10 cellular contexts compared by ENCODE assay signal in genomic region chr22:46769191-46769675, GRCh38. TPM values are rescaled to one million over a fixed set of nuclear protein-coding genes. Genes with fewer than 3 reads are reported as not detected.
A peak's percentile ranks its signal among the peaks of the same experiment; 100 is the strongest.
DNase-seq lines count a peak whose midpoint lies in the region; ATAC-seq and FAIRE-seq lines count a peak whose summit lies in the region.
"Had no signal": no experiment of that assay in that cellular context is flagged by ENCODE, and none has a peak within 500 bp of the region (broad histone marks: within the 10 kb centered on the region; RNA-seq: fewer than 3 reads in every experiment).

No MANE protein-coding gene starts in this region.

- H3K27ac ChIP-seq in small intestine (ENCODE audit: low read depth in 1 of 2, low read length in 1 of 2): peak overlapping the region; percentile 44 to 93
- H3K27ac ChIP-seq: SJSA1 had no signal

- 76 to 81% (median 81%) methylated on average over 17 of the region's 17 CpGs for WGBS in small intestine, 3 donors

- H3K4me1 ChIP-seq in small intestine (ENCODE audit: control insufficient read depth in 2 of 2, insufficient read depth in 1 of 2, low read depth in 1 of 2, low read length in 1 of 2): peaks cover 2 to 3% of the 10 kb centered on the region in 2 donors

- no peak for FAIRE-seq in small intestine (lab: Jason Lieb, UNC)
- FAIRE-seq: endometrium, H1 had no signal

- H3K36me3 ChIP-seq in small intestine (ENCODE audit: control insufficient read depth in 2 of 2, insufficient read depth in 2 of 2, low read length in 2 of 2): peaks cover 0 to 6% of the 10 kb centered on the region in 2 donors

- ATAC-seq in GM19463 (IDR thresholded peaks at IDR 0.05; ENCODE audit: unreplicated experiment): peak; percentile 32
- no peak for ATAC-seq in GM19397 (IDR thresholded peaks at IDR 0.05; ENCODE audit: unreplicated experiment)

- DNase-seq in NCI-H774 (lab: John Stamatoyannopoulos, UW) (peak; percentile 1), glomerular visceral epithelial cell (ENCODE audit: extremely low spot score) (peak; percentile 47), small intestine (no peak)
- DNase-seq in activated effector memory CD4-positive, alpha-beta T cell treated with anti-CD3 and anti-CD28 coated beads, Interleukin-2, amount 50 U/mL, for 16 hours: no peak
- DNase-seq in stimulated activated CD8-positive, alpha-beta memory T cell treated with anti-CD3 and anti-CD28 coated beads, Interleukin-4, amount 100 ng/mL, for 48 hours: no peak

- no peak overlapping the region for H3K4me3 ChIP-seq in small intestine (ENCODE audit: low read depth in 1 of 2, low read length in 2 of 2)
- H3K4me3 ChIP-seq: SJSA1 had no signal

- no peaks in the 10 kb centered on the region for H3K9me3 ChIP-seq in small intestine (ENCODE audit: control insufficient read depth, low read depth)
- H3K9me3 ChIP-seq: SJSA1 had no signal

- no peaks in the 10 kb centered on the region for H3K27me3 ChIP-seq in small intestine (ENCODE audit: control insufficient read depth in 2 of 2, insufficient read depth in 2 of 2, low read length in 2 of 2)
- H3K27me3 ChIP-seq: SJSA1 had no signal

RNA-seq across cellular contexts. Expression of gene TBC1D22A, which starts 6.8 kb away (rescaled TPM):
- polyA plus RNA-seq in small intestine: 10 to 100 TPM; 17.7 to 23.0 (median 18.9) TPM

RNA-seq across cellular contexts. Expression of gene CERK, which starts 31.2 kb away (rescaled TPM):
- 10 to 100 TPM; 43.7 to 59.7 (median 59.7) TPM for polyA plus RNA-seq in small intestine

Comparison
In these comparisons a context has a peak if more than half of its experiments do, and no peak if none do; other contexts are left out.
1. DNase-seq: peak in NCI-H774 (single experiment) and glomerular visceral epithelial cell (single experiment); none in small intestine (single experiment), activated effector memory CD4-positive, alpha-beta T cell treated with anti-CD3 and anti-CD28 coated beads, Interleukin-2, amount 50 U/mL, for 16 hours (single experiment) and stimulated activated CD8-positive, alpha-beta memory T cell treated with anti-CD3 and anti-CD28 coated beads, Interleukin-4, amount 100 ng/mL, for 48 hours (single experiment).